ENCODE assay signal across 11 cellular contexts in the genomic region with DNA sequence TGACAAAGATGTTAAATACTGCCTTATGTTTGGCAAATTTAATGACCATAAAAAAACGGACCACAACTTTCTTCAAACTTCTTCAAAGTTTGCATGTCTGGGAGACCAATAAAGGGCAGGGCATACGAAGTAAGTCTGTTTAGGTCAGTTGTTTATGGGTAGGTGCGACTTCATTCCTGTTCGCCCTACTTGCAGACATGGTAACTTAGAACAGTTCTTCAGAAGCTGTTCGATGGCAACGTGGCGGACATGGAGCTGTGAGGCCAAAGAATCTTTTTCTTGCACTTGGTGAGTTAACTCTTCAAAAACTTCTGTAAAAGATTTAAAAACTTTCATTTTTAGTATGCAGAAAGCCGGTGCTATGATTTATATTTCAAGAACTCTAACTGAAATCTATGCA. TPM values are rescaled to one million over a fixed set of nuclear protein-coding genes. Genes with fewer than 3 reads are reported as not detected.
DNase-seq lines count a peak whose midpoint lies in the region; ATAC-seq and TF ChIP-seq lines count a peak whose summit lies in the region.
"Had no signal": no experiment of that assay in that cellular context is flagged by ENCODE, and none has a peak within 500 bp of the region (broad histone marks: within the 10 kb centered on the region; RNA-seq: fewer than 3 reads in every experiment).

No MANE protein-coding gene starts in this region.

- H3K36me3 ChIP-seq in heart right ventricle, result peaks cover 0 to 51% (median 9%) of the 10 kb centered on the region in 9 donors
- H3K36me3 ChIP-seq in esophagus muscularis mucosa, result peaks cover 0 to 19% (median 8%) of the 10 kb centered on the region in 4 donors
- H3K36me3 ChIP-seq in transverse colon, result no peaks in the 10 kb centered on the region

- 80% methylated on average over 8 of the region's 8 CpGs for WGBS in heart right ventricle, 2 donors
- WGBS in esophagus muscularis mucosa, result 66% methylated on average over 8 of the region's 8 CpGs
- WGBS in transverse colon (ENCODE audit: low coverage in 1 of 2), 2 donors, result 49 to 55% methylated on average over 8 of the region's 8 CpGs

- no peak for TF ChIP-seq CTCF in heart right ventricle (IDR thresholded peaks at IDR 0.05)
- no peak for TF ChIP-seq CTCF in esophagus muscularis mucosa (IDR thresholded peaks at IDR 0.05)
- TF ChIP-seq CTCF in transverse colon (IDR thresholded peaks at IDR 0.05), result no peak

- TF ChIP-seq POLR2A in esophagus muscularis mucosa (IDR thresholded peaks at IDR 0.05; ENCODE audit: low read depth), result no peak
- no peak for TF ChIP-seq POLR2A in transverse colon (IDR thresholded peaks at IDR 0.05)
- no peak for TF ChIP-seq POLR2A in erythroblast (IDR thresholded peaks at IDR 0.05; ENCODE audit: low read length)

- in situ Hi-C loops in transverse colon (cut with MboI; ENCODE audit: low pct_ligation_motif_present in 1 of 4, low pct_unique_long_range_greater_than_20kb in 1 of 4, low sequenced_read_pairs in 3 of 4), result no loop called here

- no peaks in the 10 kb centered on the region for H3K9me3 ChIP-seq in heart right ventricle
- H3K9me3 ChIP-seq in esophagus muscularis mucosa, result no peaks in the 10 kb centered on the region
- no peaks in the 10 kb centered on the region for H3K9me3 ChIP-seq in transverse colon

- H3K27me3 ChIP-seq in heart right ventricle, result no peaks in the 10 kb centered on the region
- H3K27me3 ChIP-seq in esophagus muscularis mucosa, result no peaks in the 10 kb centered on the region
- H3K27me3 ChIP-seq in transverse colon, result no peaks in the 10 kb centered on the region

- DNase-seq in heart right ventricle, result no peak
- DNase-seq in cardiac septum (ENCODE audit: low spot score), result no peak
- no peak for DNase-seq in esophagus muscularis mucosa (ENCODE audit: extremely low spot score)
- no peak for DNase-seq in transverse colon
- DNase-seq in NOMO-1 (lab: John Stamatoyannopoulos, UW; ENCODE audit: unreplicated experiment in 2 of 2), result no peak
- DNase-seq in GM19240 (ENCODE audit: insufficient read length, low spot score), result no peak
- no peak for DNase-seq in erythroblast (lab: John Stamatoyannopoulos, UW)
- DNase-seq: C1 segment of cervical spinal cord, NCI-H2029, SHP77 had no signal

- intact Hi-C loops in heart right ventricle (cut with DNase I), result no loop called here
- intact Hi-C loops in cardiac septum (cut with DNase I), result no loop called here
- intact Hi-C loops in esophagus muscularis mucosa (cut with DNase I), result no loop called here
- intact Hi-C loops in transverse colon (cut with DNase I; ENCODE audit: low total_unique reads), result no loop called here

- TF ChIP-seq EP300 in esophagus muscularis mucosa (IDR thresholded peaks at IDR 0.05), result no peak
- TF ChIP-seq EP300 in transverse colon (IDR thresholded peaks at IDR 0.05; ENCODE audit: low read depth), result no peak

- H3K4me3 ChIP-seq in heart right ventricle (peak overlapping the region in 8 of 10 donors; percentile 10 to 52 (median 45)), esophagus muscularis mucosa (peak overlapping the region; percentile 41 to 53 (median 44)), transverse colon (peak overlapping the region in 1 of 4 donors; percentile 41)

- ATAC-seq in heart right ventricle (no peak), HG03571 (IDR thresholded peaks at IDR 0.05; ENCODE audit: unreplicated experiment) (peak; percentile 4)

- H3K27ac ChIP-seq in heart right ventricle (peak overlapping the region in 7 of 10 donors; percentile 14 to 89 (median 68)), esophagus muscularis mucosa (replicated peaks in 1 of 4) (peak overlapping the region; percentile 45 to 72 (median 53)), transverse colon (peak overlapping the region; percentile 39 to 67 (median 59))

- H3K4me1 ChIP-seq in heart right ventricle, result peaks cover 0 to 63% (median 13%) of the 10 kb centered on the region in 9 donors
- peaks cover 0 to 37% (median 25%) of the 10 kb centered on the region in 4 donors for H3K4me1 ChIP-seq in esophagus muscularis mucosa
- H3K4me1 ChIP-seq in transverse colon, result peaks cover 0 to 25% (median 0%) of the 10 kb centered on the region in 4 donors

RNA-seq across cellular contexts. Expression of gene C21orf91, which starts 25.9 kb away (rescaled TPM):
- total RNA-seq in heart right ventricle (10 to 100 TPM in 6 of 10 donors, 1 to 10 TPM in 4; 6.2 to 18.9 (median 11.6) TPM), cardiac septum (21.3 TPM), esophagus muscularis mucosa (10 to 100 TPM in 1 of 4 donors, 1 to 10 TPM in 3; 7.9 to 10.9 (median 9.1) TPM), transverse colon (10 to 100 TPM in 1 of 4 donors, 1 to 10 TPM in 3; 3.2 to 10.8 (median 5.6) TPM)
- polyA plus RNA-seq in heart right ventricle, result 1 to 10 TPM; 2.3 to 2.6 TPM
